8 cellular contexts compared by ENCODE assay signal in genomic region chr1:28417441-28418277, GRCh38. TPM values are rescaled to one million over a fixed set of nuclear protein-coding genes. Genes with fewer than 3 reads are reported as not detected.
DNase-seq lines count a peak whose midpoint lies in the region; ATAC-seq and TF ChIP-seq lines count a peak whose summit lies in the region.

No MANE protein-coding gene starts in this region.

- DNase-seq in GDM1 (lab: John Stamatoyannopoulos, UW): peak; percentile 17
- DNase-seq in mucosa of gallbladder (ENCODE audit: low spot score): peak; percentile 14
- DNase-seq in NCI-H2029 (lab: John Stamatoyannopoulos, UW): no peak

- H3K4me3 Mint-ChIP-seq in activated naive CD8-positive, alpha-beta T cell: peak overlapping the region; percentile 30

- peak overlapping the region; percentile 58 for H3K27ac Mint-ChIP-seq in activated naive CD8-positive, alpha-beta T cell

- H3K27me3 Mint-ChIP-seq in activated naive CD8-positive, alpha-beta T cell: no peaks in the 10 kb centered on the region

- ATAC-seq in GM18505 (IDR thresholded peaks at IDR 0.05; ENCODE audit: unreplicated experiment) (no peak), HG02759 (IDR thresholded peaks at IDR 0.05; ENCODE audit: unreplicated experiment) (no peak), HG03521 (IDR thresholded peaks at IDR 0.05; ENCODE audit: unreplicated experiment) (no peak)

- peaks cover 30% of the 10 kb centered on the region for H3K4me1 Mint-ChIP-seq in activated naive CD8-positive, alpha-beta T cell (ENCODE audit: low read depth)

- no peak for TF ChIP-seq POLR2A in GM18505 (IDR thresholded peaks at IDR 0.05; ENCODE audit: borderline replicate concordance, extremely low read depth, insufficient read depth, insufficient read length)

- no peaks in the 10 kb centered on the region for H3K9me3 Mint-ChIP-seq in activated naive CD8-positive, alpha-beta T cell (ENCODE audit: low read depth)

- H3K36me3 Mint-ChIP-seq in activated naive CD8-positive, alpha-beta T cell: no peaks in the 10 kb centered on the region

- no peaks in the 10 kb centered on the region for H3K36me3 ChIP-seq in KOPT-K1 (ENCODE audit: insufficient read depth, low read length)

- H3K9me3 ChIP-seq in KOPT-K1 (ENCODE audit: insufficient read depth, low read length, poor library complexity, severe bottlenecking): no peaks in the 10 kb centered on the region

- H3K27ac ChIP-seq in KOPT-K1 (ENCODE audit: low read depth, low read length, poor library complexity, severe bottlenecking): peak overlapping the region; percentile 73

RNA-seq across cellular contexts. Expression of gene PHACTR4, which starts 48.1 kb away (rescaled TPM):
- 36.5 TPM for total RNA-seq in mucosa of gallbladder
